1 cellular context compared by ENCODE assay signal in genomic region chr12:89244536-89244935, GRCh38.
TF ChIP-seq lines count a peak whose summit lies in the region.

No MANE protein-coding gene starts in this region.

TF ChIP-seq in HepG2, 621 proteins besides CTCF, POLR2A, EP300 and RAD21 (continued from another document):
- TF ChIP-seq PREB (CRISPR knock-in tag; IDR thresholded peaks at IDR 0.05) (no peak), SMARCC2 (IDR thresholded peaks at IDR 0.05) (no peak), MED13 (CRISPR knock-in tag; IDR thresholded peaks at IDR 0.05) (no peak), HNF4G (IDR thresholded peaks at IDR 0.05; ENCODE audit: borderline replicate concordance, low read depth, low read length) (no peak), HNF4G (CRISPR knock-in tag; IDR thresholded peaks at IDR 0.05; ENCODE audit: borderline replicate concordance, low read depth) (no peak), ZFP36L1 (CRISPR knock-in tag; IDR thresholded peaks at IDR 0.05) (no peak), ZNF557 (CRISPR knock-in tag; IDR thresholded peaks at IDR 0.05) (no peak), ZNF530 (CRISPR knock-in tag; IDR thresholded peaks at IDR 0.05; ENCODE audit: low read depth) (no peak), HMG20A (CRISPR knock-in tag; IDR thresholded peaks at IDR 0.05; ENCODE audit: borderline replicate concordance) (no peak), ARHGAP35 (CRISPR knock-in tag; IDR thresholded peaks at IDR 0.05; ENCODE audit: borderline replicate concordance) (no peak), TBP (CRISPR knock-in tag; IDR thresholded peaks at IDR 0.05) (no peak), PHF21A (CRISPR knock-in tag; IDR thresholded peaks at IDR 0.05) (no peak)
